8 cellular contexts compared by ENCODE assay signal in the genomic region with DNA sequence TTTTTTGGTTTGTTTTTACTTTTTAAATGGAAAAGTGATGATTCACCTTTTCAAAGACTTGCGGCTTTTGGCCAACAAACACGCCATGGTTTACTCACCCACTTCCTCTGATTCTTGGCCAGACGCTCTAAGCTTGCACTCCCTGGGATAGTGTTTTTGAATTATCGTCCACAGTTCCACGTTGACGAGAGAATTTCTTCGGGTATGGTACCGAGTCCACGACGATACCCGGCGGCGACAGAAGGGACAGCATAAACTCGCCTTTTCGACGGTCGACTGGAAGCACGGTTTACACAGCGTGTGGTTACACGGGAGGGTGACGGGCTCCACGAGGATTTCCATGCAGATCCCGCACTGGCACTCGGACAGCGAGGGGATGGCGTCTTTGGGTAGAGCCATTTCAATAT. TPM values are rescaled to one million over a fixed set of nuclear protein-coding genes. Genes with fewer than 3 reads are reported as not detected.
DNase-seq lines count a peak whose midpoint lies in the region; ATAC-seq, FAIRE-seq and TF ChIP-seq lines count a peak whose summit lies in the region.

No MANE protein-coding gene starts in this region.

- no TSS peak for BruUV-seq in Caco-2 (replicated peaks; lab: Mats Ljungman, UMichigan)

- H3K9me3 Mint-ChIP-seq in Caco-2 (ENCODE audit: unreplicated experiment) (peaks cover 19% of the 10 kb centered on the region), immature natural killer cell (no peaks in the 10 kb centered on the region)

- H3K4me1 ChIP-seq in Caco-2 = peaks cover 8% of the 10 kb centered on the region; the same call in 1 of the 2 replicates
- H3K4me1 ChIP-seq in small intestine (ENCODE audit: control insufficient read depth in 2 of 2, insufficient read depth in 1 of 2, low read depth in 1 of 2, low read length in 1 of 2) = peaks cover 3 to 8% of the 10 kb centered on the region in 2 donors

- TF ChIP-seq CTCF in Caco-2 (IDR thresholded peaks at IDR 0.05; ENCODE audit: insufficient read depth in 1 of 2, low read depth in 1 of 2, low read length in 1 of 2, severe bottlenecking in 1 of 2, unreplicated experiment in 1 of 2) = no peak
- no peak for TF ChIP-seq CTCF in WERI-Rb-1 (IDR thresholded peaks at IDR 0.05; ENCODE audit: low read depth, low read length)
- TF ChIP-seq CTCF in bronchial epithelial cell (IDR thresholded peaks at IDR 0.05; ENCODE audit: insufficient read depth, low read length, severe bottlenecking) = no peak

- intact Hi-C loops in Caco-2 (cut with micrococcal nuclease; ENCODE audit: unreplicated experiment) = loop anchor here (1.0 kb wide), 2 partner anchors 66 to 215 kb away; a partner anchor contains a TSS

- H3K27ac ChIP-seq in WERI-Rb-1 (peak overlapping the region; percentile 85), small intestine (ENCODE audit: low read depth in 1 of 2, low read length in 1 of 2) (peak overlapping the region; percentile 88 to 95)

- H3K36me3 Mint-ChIP-seq in Caco-2 (ENCODE audit: insufficient read depth, unreplicated experiment) (peaks cover 44% of the 10 kb centered on the region), immature natural killer cell (peaks cover 0 to 10% (median 10%) of the 10 kb centered on the region in 3 donors)

- DNase-seq in Caco-2 (peak in 1 of 2 experiments; percentile 41), M059J (ENCODE audit: low read depth) (peak; percentile 95), WERI-Rb-1 (peak; percentile 7), bronchial epithelial cell (ENCODE audit: low read depth) (peak; percentile 91), immature natural killer cell (peak; percentile 68 to 72 (median 71)), small intestine (peak; percentile 57)

- H3K4me3 Mint-ChIP-seq in Caco-2 (ENCODE audit: unreplicated experiment) (peak overlapping the region; percentile 90), immature natural killer cell (peak overlapping the region; percentile 98 to 100 (median 99))

- POLR2A ChIA-PET in Caco-2 (lab: Charles Lee) = interaction anchor here (0.6 to 1.0 kb wide), 2 partner anchors 15 to 116 kb away, joined by 3 to 5 read pairs; no protein-coding TSS in a partner anchor

- H3K27ac Mint-ChIP-seq in Caco-2 (ENCODE audit: unreplicated experiment) (peak overlapping the region; percentile 83), immature natural killer cell (peak overlapping the region; percentile 94 to 99 (median 97))

- H3K4me3 ChIP-seq in Caco-2 (ENCODE audit: low read depth, low read length) (peak overlapping the region; percentile 92), WERI-Rb-1 (ENCODE audit: low read depth, low read length) (peak overlapping the region; percentile 90), bronchial epithelial cell (ENCODE audit: low read depth, low read length) (peak overlapping the region; percentile 79), small intestine (ENCODE audit: low read depth in 1 of 2, low read length in 2 of 2) (peak overlapping the region; percentile 61 to 93)

- H3K27me3 ChIP-seq in Caco-2 (replicated peaks; ENCODE audit: control insufficient read depth, insufficient read depth, low read length) (no peaks in the 10 kb centered on the region), WERI-Rb-1 (ENCODE audit: insufficient read depth, low read depth, severe bottlenecking) (no peaks in the 10 kb centered on the region), bronchial epithelial cell (ENCODE audit: control insufficient read depth, insufficient read depth, low read length) (no peaks in the 10 kb centered on the region), small intestine (ENCODE audit: control insufficient read depth in 2 of 2, insufficient read depth in 2 of 2, low read length in 2 of 2) (no peaks in the 10 kb centered on the region)

- H3K9me3 ChIP-seq in Caco-2 (peaks cover 9% of the 10 kb centered on the region; the same call in 1 of the 2 replicates), WERI-Rb-1 (ENCODE audit: severe bottlenecking) (no peaks in the 10 kb centered on the region), small intestine (ENCODE audit: control insufficient read depth, low read depth) (no peaks in the 10 kb centered on the region)

- ATAC-seq in GM21717 (IDR thresholded peaks at IDR 0.05; ENCODE audit: unreplicated experiment) (peak; percentile 3), HG02610 (IDR thresholded peaks at IDR 0.05; ENCODE audit: unreplicated experiment) (no peak)

- WGBS in small intestine, 3 donors = 0 to 1% (median 0%) methylated on average over 26 of the region's 26 CpGs

- H3K4me1 Mint-ChIP-seq in Caco-2 (ENCODE audit: low read depth, unreplicated experiment) = peaks cover 6% of the 10 kb centered on the region
- peaks cover 45 to 53% of the 10 kb centered on the region in 2 donors for H3K4me1 Mint-ChIP-seq in immature natural killer cell

- CTCF ChIA-PET in Caco-2 (lab: Charles Lee) = no interaction called here

- FAIRE-seq in bronchial epithelial cell (lab: Jason Lieb, UNC) = no peak
- no peak for FAIRE-seq in small intestine (lab: Jason Lieb, UNC)

- H3K27me3 Mint-ChIP-seq in Caco-2 (ENCODE audit: insufficient read depth, unreplicated experiment) (no peaks in the 10 kb centered on the region), immature natural killer cell (ENCODE audit: low read depth in 3 of 3) (peaks cover 9 to 22% (median 15%) of the 10 kb centered on the region in 3 donors)

- H3K36me3 ChIP-seq in Caco-2 (ENCODE audit: control insufficient read depth, insufficient read depth, low read length) (no peaks in the 10 kb centered on the region), WERI-Rb-1 (peaks cover 3% of the 10 kb centered on the region; the same call in 1 of the 2 replicates), bronchial epithelial cell (ENCODE audit: control insufficient read depth, insufficient read depth, low read length) (no peaks in the 10 kb centered on the region), small intestine (ENCODE audit: control insufficient read depth in 2 of 2, insufficient read depth in 2 of 2, low read length in 2 of 2) (no peaks in the 10 kb centered on the region)

RNA-seq across cellular contexts. Expression of a gene that starts 0.8 kb away (rescaled TPM):
- total RNA-seq in Caco-2 (2022) = 18.5 and 18.9 TPM in 2 replicates
- 16.5 and 22.8 TPM in 2 replicates for total RNA-seq in M059J (2014; rRNA removed; shearing (Covaris generic))
- 6.8 and 8.2 TPM in 2 replicates for total RNA-seq in bronchial epithelial cell
- polyA plus RNA-seq in immature natural killer cell = 10 to 100 TPM in 2 of 3 donors, 1 to 10 TPM in 1; 7.6 to 23.9 (median 12.0) TPM
- polyA plus RNA-seq in small intestine = 1 to 10 TPM; 2.4 to 8.9 (median 3.1) TPM

RNA-seq across cellular contexts. Expression of a gene that starts 12.4 kb away (rescaled TPM):
- total RNA-seq in Caco-2 (2022) (not detected in 2 replicates), bronchial epithelial cell (not detected in 2 replicates)
- 0.05 TPM in 1 of 2 replicates, not detected in the other for total RNA-seq in M059J (2014; rRNA removed; shearing (Covaris generic))
- polyA plus RNA-seq in immature natural killer cell (not detected), small intestine (not detected)
